ENCODE assay signal across 1 cellular context in the genomic region with DNA sequence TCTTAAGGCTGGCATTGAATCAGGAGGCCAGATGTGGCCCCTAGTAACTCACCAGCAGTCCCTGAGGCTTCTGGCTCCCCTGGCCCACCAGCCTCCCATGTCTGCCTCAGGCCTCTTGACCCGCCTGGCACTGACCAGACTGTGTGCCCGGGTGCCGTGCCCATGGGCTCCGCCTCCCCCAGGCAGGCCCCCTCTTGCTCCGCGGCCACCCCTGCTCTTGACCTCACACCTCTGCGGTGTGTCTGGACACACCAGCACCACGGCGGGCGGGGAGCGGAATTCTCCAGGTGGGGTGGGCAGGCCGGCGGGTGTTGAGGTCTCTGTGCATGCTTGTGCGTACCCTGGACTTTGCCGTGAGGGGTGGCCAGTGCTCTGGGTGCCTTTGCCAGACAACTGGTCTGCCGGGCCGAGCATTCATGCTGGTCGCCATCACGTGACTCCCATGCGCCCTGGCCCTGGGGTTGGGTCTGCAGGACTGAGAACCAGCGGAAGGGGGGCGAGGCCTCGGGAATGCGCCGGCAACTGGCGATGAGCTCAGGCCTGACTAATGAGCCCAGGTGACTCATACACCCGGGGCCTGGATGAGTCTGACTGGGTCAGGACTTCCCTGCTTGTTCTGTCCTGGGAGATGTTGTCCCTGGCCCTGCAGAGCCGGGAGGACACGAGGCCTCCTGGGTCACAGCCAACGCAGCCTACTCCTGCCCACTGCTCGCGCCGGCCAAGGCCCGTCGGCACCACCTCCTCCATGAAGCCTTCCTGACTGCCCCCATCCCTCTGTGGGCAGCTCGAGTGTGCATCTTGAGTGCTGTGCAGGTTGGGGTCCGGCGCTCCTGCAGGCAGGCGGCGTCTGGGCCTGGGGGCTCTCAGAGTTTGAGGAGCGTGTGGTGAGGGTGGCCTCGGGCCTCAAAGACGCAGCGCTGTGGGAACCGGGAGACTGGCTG.
TF ChIP-seq lines count a peak whose summit lies in the region.

No MANE protein-coding gene starts in this region.

TF ChIP-seq in K562, 482 proteins besides CTCF, POLR2A, EP300 and RAD21 (continued from another document and continues in another):
- TF ChIP-seq, protein P1, sequence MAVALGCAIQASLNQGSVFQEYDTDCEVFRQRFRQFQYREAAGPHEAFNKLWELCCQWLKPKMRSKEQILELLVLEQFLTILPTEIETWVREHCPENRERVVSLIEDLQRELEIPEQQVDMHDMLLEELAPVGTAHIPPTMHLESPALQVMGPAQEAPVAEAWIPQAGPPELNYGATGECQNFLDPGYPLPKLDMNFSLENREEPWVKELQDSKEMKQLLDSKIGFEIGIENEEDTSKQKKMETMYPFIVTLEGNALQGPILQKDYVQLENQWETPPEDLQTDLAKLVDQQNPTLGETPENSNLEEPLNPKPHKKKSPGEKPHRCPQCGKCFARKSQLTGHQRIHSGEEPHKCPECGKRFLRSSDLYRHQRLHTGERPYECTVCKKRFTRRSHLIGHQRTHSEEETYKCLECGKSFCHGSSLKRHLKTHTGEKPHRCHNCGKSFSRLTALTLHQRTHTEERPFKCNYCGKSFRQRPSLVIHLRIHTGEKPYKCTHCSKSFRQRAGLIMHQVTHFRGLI (CRISPR knock-in tag; IDR thresholded peaks at IDR 0.05): no peak
- TF ChIP-seq SMARCC2 (IDR thresholded peaks at IDR 0.05; ENCODE audit: low read depth) (0 out of 2 replicates have a peak, but pooled peaks have one; percentile 20), CREM (IDR thresholded peaks at IDR 0.05; ENCODE audit: low read depth) (peak; percentile 62), SMC3 (conservative IDR thresholded peaks at IDR 0.05; ENCODE audit: insufficient read depth, low read depth, low read length) (no peak), NR2F6 (CRISPR knock-in tag; IDR thresholded peaks at IDR 0.05) (no peak), PHB (CRISPR knock-in tag; IDR thresholded peaks at IDR 0.05) (no peak), MTA3 (IDR thresholded peaks at IDR 0.05; ENCODE audit: borderline replicate concordance) (0 out of 2 replicates have a peak, but pooled peaks have one; percentile 16), ZBTB1 (CRISPR knock-in tag; IDR thresholded peaks at IDR 0.05; ENCODE audit: borderline replicate concordance, low read depth) (no peak), HLTF (IDR thresholded peaks at IDR 0.05) (no peak), IFI16 (CRISPR knock-in tag; IDR thresholded peaks at IDR 0.05) (no peak), GATA2 (CRISPR knock-in tag; IDR thresholded peaks at IDR 0.05) (no peak), CBFB (CRISPR knock-in tag; IDR thresholded peaks at IDR 0.05) (no peak), MCM7 (IDR thresholded peaks at IDR 0.05) (no peak), ZNF436 (CRISPR knock-in tag; IDR thresholded peaks at IDR 0.05) (peak; percentile 75), TCF3 (CRISPR knock-in tag; IDR thresholded peaks at IDR 0.05) (no peak), ZNF311 (CRISPR knock-in tag; IDR thresholded peaks at IDR 0.05) (no peak), CSDE1 (IDR thresholded peaks at IDR 0.05) (no peak), RBBP5 (IDR thresholded peaks at IDR 0.05; ENCODE audit: borderline replicate concordance, insufficient read depth, low read length, poor library complexity, severe bottlenecking) (no peak), RHOXF2B (CRISPR knock-in tag; conservative IDR thresholded peaks at IDR 0.05) (no peak), OTX1 (CRISPR knock-in tag; IDR thresholded peaks at IDR 0.05) (no peak), U2AF2 (optimal IDR thresholded peaks at IDR 0.05; ENCODE audit: low read depth, low read length) (no peak), CBX3 (IDR thresholded peaks at IDR 0.05; ENCODE audit: borderline replicate concordance in 1 of 2, low read length in 2 of 2) (no peak), SMAD1 (IDR thresholded peaks at IDR 0.05; ENCODE audit: low read depth, low read length, partially characterized antibody) (no peak), KDM2B (CRISPR knock-in tag; IDR thresholded peaks at IDR 0.05) (no peak), NR4A1 (CRISPR knock-in tag; IDR thresholded peaks at IDR 0.05) (no peak), NR4A1 (tag; IDR thresholded peaks at IDR 0.05) (no peak), FOXK2 (conservative IDR thresholded peaks at IDR 0.05 in 1 of 2, IDR thresholded peaks at IDR 0.05 in 1 of 2; ENCODE audit: low read depth in 2 of 2) (peak; percentile 20; a peak in 1 of 4 replicates), BMI1 (IDR thresholded peaks at IDR 0.05; ENCODE audit: low read length) (no peak), BACH1 (tag; IDR thresholded peaks at IDR 0.05) (no peak), CBX5 (IDR thresholded peaks at IDR 0.05; ENCODE audit: borderline replicate concordance, low read depth) (no peak), SREBF1 (IDR thresholded peaks at IDR 0.05; ENCODE audit: borderline replicate concordance, low read depth, low read length) (no peak), CAMTA2 (CRISPR knock-in tag; conservative IDR thresholded peaks at IDR 0.05) (no peak)
- TF ChIP-seq, protein P2, sequence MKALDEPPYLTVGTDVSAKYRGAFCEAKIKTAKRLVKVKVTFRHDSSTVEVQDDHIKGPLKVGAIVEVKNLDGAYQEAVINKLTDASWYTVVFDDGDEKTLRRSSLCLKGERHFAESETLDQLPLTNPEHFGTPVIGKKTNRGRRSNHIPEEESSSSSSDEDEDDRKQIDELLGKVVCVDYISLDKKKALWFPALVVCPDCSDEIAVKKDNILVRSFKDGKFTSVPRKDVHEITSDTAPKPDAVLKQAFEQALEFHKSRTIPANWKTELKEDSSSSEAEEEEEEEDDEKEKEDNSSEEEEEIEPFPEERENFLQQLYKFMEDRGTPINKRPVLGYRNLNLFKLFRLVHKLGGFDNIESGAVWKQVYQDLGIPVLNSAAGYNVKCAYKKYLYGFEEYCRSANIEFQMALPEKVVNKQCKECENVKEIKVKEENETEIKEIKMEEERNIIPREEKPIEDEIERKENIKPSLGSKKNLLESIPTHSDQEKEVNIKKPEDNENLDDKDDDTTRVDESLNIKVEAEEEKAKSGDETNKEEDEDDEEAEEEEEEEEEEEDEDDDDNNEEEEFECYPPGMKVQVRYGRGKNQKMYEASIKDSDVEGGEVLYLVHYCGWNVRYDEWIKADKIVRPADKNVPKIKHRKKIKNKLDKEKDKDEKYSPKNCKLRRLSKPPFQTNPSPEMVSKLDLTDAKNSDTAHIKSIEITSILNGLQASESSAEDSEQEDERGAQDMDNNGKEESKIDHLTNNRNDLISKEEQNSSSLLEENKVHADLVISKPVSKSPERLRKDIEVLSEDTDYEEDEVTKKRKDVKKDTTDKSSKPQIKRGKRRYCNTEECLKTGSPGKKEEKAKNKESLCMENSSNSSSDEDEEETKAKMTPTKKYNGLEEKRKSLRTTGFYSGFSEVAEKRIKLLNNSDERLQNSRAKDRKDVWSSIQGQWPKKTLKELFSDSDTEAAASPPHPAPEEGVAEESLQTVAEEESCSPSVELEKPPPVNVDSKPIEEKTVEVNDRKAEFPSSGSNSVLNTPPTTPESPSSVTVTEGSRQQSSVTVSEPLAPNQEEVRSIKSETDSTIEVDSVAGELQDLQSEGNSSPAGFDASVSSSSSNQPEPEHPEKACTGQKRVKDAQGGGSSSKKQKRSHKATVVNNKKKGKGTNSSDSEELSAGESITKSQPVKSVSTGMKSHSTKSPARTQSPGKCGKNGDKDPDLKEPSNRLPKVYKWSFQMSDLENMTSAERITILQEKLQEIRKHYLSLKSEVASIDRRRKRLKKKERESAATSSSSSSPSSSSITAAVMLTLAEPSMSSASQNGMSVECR (CRISPR knock-in tag; IDR thresholded peaks at IDR 0.05): no peak
- TF ChIP-seq, protein P3, sequence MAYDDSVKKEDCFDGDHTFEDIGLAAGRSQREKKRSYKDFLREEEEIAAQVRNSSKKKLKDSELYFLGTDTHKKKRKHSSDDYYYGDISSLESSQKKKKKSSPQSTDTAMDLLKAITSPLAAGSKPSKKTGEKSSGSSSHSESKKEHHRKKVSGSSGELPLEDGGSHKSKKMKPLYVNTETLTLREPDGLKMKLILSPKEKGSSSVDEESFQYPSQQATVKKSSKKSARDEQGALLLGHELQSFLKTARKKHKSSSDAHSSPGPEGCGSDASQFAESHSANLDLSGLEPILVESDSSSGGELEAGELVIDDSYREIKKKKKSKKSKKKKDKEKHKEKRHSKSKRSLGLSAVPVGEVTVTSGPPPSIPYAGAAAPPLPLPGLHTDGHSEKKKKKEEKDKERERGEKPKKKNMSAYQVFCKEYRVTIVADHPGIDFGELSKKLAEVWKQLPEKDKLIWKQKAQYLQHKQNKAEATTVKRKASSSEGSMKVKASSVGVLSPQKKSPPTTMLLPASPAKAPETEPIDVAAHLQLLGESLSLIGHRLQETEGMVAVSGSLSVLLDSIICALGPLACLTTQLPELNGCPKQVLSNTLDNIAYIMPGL (CRISPR knock-in tag; IDR thresholded peaks at IDR 0.05): no peak
- TF ChIP-seq, protein P4, sequence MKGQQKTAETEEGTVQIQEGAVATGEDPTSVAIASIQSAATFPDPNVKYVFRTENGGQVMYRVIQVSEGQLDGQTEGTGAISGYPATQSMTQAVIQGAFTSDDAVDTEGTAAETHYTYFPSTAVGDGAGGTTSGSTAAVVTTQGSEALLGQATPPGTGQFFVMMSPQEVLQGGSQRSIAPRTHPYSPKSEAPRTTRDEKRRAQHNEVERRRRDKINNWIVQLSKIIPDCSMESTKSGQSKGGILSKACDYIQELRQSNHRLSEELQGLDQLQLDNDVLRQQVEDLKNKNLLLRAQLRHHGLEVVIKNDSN (CRISPR knock-in tag; IDR thresholded peaks at IDR 0.05): peak; percentile 91
- TF ChIP-seq, protein P5, sequence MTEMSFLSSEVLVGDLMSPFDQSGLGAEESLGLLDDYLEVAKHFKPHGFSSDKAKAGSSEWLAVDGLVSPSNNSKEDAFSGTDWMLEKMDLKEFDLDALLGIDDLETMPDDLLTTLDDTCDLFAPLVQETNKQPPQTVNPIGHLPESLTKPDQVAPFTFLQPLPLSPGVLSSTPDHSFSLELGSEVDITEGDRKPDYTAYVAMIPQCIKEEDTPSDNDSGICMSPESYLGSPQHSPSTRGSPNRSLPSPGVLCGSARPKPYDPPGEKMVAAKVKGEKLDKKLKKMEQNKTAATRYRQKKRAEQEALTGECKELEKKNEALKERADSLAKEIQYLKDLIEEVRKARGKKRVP (CRISPR knock-in tag; IDR thresholded peaks at IDR 0.05): no peak
- TF ChIP-seq, protein P6, sequence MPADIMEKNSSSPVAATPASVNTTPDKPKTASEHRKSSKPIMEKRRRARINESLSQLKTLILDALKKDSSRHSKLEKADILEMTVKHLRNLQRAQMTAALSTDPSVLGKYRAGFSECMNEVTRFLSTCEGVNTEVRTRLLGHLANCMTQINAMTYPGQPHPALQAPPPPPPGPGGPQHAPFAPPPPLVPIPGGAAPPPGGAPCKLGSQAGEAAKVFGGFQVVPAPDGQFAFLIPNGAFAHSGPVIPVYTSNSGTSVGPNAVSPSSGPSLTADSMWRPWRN (IDR thresholded peaks at IDR 0.05; ENCODE audit: low read depth): no peak
- TF ChIP-seq, protein P7, sequence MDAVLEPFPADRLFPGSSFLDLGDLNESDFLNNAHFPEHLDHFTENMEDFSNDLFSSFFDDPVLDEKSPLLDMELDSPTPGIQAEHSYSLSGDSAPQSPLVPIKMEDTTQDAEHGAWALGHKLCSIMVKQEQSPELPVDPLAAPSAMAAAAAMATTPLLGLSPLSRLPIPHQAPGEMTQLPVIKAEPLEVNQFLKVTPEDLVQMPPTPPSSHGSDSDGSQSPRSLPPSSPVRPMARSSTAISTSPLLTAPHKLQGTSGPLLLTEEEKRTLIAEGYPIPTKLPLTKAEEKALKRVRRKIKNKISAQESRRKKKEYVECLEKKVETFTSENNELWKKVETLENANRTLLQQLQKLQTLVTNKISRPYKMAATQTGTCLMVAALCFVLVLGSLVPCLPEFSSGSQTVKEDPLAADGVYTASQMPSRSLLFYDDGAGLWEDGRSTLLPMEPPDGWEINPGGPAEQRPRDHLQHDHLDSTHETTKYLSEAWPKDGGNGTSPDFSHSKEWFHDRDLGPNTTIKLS (IDR thresholded peaks at IDR 0.05; ENCODE audit: borderline replicate concordance, low read depth): no peak
- TF ChIP-seq, protein P8, sequence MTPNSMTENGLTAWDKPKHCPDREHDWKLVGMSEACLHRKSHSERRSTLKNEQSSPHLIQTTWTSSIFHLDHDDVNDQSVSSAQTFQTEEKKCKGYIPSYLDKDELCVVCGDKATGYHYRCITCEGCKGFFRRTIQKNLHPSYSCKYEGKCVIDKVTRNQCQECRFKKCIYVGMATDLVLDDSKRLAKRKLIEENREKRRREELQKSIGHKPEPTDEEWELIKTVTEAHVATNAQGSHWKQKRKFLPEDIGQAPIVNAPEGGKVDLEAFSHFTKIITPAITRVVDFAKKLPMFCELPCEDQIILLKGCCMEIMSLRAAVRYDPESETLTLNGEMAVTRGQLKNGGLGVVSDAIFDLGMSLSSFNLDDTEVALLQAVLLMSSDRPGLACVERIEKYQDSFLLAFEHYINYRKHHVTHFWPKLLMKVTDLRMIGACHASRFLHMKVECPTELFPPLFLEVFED (CRISPR knock-in tag; conservative IDR thresholded peaks at IDR 0.05): no peak
- TF ChIP-seq, protein P9, sequence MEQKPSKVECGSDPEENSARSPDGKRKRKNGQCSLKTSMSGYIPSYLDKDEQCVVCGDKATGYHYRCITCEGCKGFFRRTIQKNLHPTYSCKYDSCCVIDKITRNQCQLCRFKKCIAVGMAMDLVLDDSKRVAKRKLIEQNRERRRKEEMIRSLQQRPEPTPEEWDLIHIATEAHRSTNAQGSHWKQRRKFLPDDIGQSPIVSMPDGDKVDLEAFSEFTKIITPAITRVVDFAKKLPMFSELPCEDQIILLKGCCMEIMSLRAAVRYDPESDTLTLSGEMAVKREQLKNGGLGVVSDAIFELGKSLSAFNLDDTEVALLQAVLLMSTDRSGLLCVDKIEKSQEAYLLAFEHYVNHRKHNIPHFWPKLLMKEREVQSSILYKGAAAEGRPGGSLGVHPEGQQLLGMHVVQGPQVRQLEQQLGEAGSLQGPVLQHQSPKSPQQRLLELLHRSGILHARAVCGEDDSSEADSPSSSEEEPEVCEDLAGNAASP (IDR thresholded peaks at IDR 0.05): no peak
- TF ChIP-seq, protein P10, sequence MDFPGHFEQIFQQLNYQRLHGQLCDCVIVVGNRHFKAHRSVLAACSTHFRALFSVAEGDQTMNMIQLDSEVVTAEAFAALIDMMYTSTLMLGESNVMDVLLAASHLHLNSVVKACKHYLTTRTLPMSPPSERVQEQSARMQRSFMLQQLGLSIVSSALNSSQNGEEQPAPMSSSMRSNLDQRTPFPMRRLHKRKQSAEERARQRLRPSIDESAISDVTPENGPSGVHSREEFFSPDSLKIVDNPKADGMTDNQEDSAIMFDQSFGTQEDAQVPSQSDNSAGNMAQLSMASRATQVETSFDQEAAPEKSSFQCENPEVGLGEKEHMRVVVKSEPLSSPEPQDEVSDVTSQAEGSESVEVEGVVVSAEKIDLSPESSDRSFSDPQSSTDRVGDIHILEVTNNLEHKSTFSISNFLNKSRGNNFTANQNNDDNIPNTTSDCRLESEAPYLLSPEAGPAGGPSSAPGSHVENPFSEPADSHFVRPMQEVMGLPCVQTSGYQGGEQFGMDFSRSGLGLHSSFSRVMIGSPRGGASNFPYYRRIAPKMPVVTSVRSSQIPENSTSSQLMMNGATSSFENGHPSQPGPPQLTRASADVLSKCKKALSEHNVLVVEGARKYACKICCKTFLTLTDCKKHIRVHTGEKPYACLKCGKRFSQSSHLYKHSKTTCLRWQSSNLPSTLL (IDR thresholded peaks at IDR 0.05): no peak
- TF ChIP-seq, protein P11, sequence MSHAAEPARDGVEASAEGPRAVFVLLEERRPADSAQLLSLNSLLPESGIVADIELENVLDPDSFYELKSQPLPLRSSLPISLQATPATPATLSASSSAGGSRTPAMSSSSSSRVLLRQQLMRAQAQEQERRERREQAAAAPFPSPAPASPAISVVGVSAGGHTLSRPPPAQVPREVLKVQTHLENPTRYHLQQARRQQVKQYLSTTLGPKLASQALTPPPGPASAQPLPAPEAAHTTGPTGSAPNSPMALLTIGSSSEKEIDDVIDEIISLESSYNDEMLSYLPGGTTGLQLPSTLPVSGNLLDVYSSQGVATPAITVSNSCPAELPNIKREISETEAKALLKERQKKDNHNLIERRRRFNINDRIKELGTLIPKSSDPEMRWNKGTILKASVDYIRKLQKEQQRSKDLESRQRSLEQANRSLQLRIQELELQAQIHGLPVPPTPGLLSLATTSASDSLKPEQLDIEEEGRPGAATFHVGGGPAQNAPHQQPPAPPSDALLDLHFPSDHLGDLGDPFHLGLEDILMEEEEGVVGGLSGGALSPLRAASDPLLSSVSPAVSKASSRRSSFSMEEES (CRISPR knock-in tag; IDR thresholded peaks at IDR 0.05): peak; percentile 91
